Comparison of ENCODE assay signal across 8 cellular contexts in genomic region chr20:62651285-62652021, GRCh38. TPM values are rescaled to one million over a fixed set of nuclear protein-coding genes. Genes with fewer than 3 reads are reported as not detected.
A peak's percentile ranks its signal among the peaks of the same experiment; 100 is the strongest.
DNase-seq lines count a peak whose midpoint lies in the region; ATAC-seq and TF ChIP-seq lines count a peak whose summit lies in the region.

No MANE protein-coding gene starts in this region.

- peak overlapping the region; percentile 9 for H3K4me3 ChIP-seq in OCI-LY1 (ENCODE audit: low read depth, low read length, poor library complexity, severe bottlenecking)

- intact Hi-C loops in left ventricle myocardium superior (cut with micrococcal nuclease), result no loop called here

- peak overlapping the region; percentile 48 for H3K4me2 ChIP-seq in OCI-LY1 (ENCODE audit: low read length)

- peak; percentile 49 for ATAC-seq in GM18858 (IDR thresholded peaks at IDR 0.05; ENCODE audit: unreplicated experiment)
- ATAC-seq in HG02970 (IDR thresholded peaks at IDR 0.05; ENCODE audit: low FRiP score, unreplicated experiment), result peak; percentile 48
- peak; percentile 3 for ATAC-seq in left ventricle myocardium superior

- no peaks in the 10 kb centered on the region for H3K79me2 ChIP-seq in OCI-LY1 (ENCODE audit: insufficient read depth, low read length)

- peaks cover 13% of the 10 kb centered on the region; the same call in 1 of the 2 replicates for H3K27me3 ChIP-seq in OCI-LY1 (ENCODE audit: insufficient read depth, low read length)

- TF ChIP-seq CTCF in OCI-LY1 (IDR thresholded peaks at IDR 0.05; ENCODE audit: low read length), result no peak

- H3K36me3 ChIP-seq in OCI-LY1 (ENCODE audit: insufficient read depth, low read length), result no peaks in the 10 kb centered on the region

- peak; percentile 64 to 72 for DNase-seq in activated T-helper 1 cell treated with anti-CD3 and anti-CD28 coated beads, Interleukin-2, amount 50 U/mL, for 16 hours (ENCODE audit: low read depth in 1 of 2, low spot score in 1 of 2)
- DNase-seq in left ventricle myocardium superior, result peak; percentile 74
- DNase-seq in stimulated activated CD4-positive, alpha-beta T cell treated with anti-CD3 and anti-CD28 coated beads, Interleukin-2, amount 100 ng/mL, for 48 hours, result peak; percentile 53 to 55
- no peak for DNase-seq in iPS-NIHi11 (ENCODE audit: low spot score)
- DNase-seq in hepatic stellate cell (ENCODE audit: low spot score), result no peak

- no peak overlapping the region for H3K9ac ChIP-seq in OCI-LY1 (ENCODE audit: low read length)

- H3F3A ChIP-seq in OCI-LY1 (ENCODE audit: insufficient read depth, low read length), result no peaks in the 10 kb centered on the region

- H3K9me2 ChIP-seq in OCI-LY1 (ENCODE audit: low read depth, low read length), result no peaks in the 10 kb centered on the region

- H3K27ac ChIP-seq in OCI-LY1 (ENCODE audit: low read depth, low read length, poor library complexity, severe bottlenecking), result peak overlapping the region; percentile 18

- no peaks in the 10 kb centered on the region for H3K9me3 ChIP-seq in OCI-LY1 (ENCODE audit: low read length)

- H4K20me1 ChIP-seq in OCI-LY1 (ENCODE audit: insufficient read depth, low read length), result no peaks in the 10 kb centered on the region

- peaks cover 16% of the 10 kb centered on the region for H3K4me1 ChIP-seq in OCI-LY1 (ENCODE audit: insufficient read depth, low read length, severe bottlenecking)

- H2AFZ ChIP-seq in OCI-LY1 (ENCODE audit: low read length), result no peak overlapping the region

RNA-seq across cellular contexts. Expression of gene SLCO4A1, which starts 9.2 kb away (rescaled TPM):
- 9.4 TPM for total RNA-seq in left ventricle myocardium superior

RNA-seq across cellular contexts. Expression of gene NTSR1, which starts 57.2 kb away (rescaled TPM):
- total RNA-seq in left ventricle myocardium superior, result not detected

Comparison
In these comparisons a context has a peak if more than half of its experiments do, and no peak if none do; other contexts are left out.
1. DNase-seq: peak in activated T-helper 1 cell treated with anti-CD3 and anti-CD28 coated beads, Interleukin-2, amount 50 U/mL, for 16 hours (2 of 2), left ventricle myocardium superior (single experiment) and stimulated activated CD4-positive, alpha-beta T cell treated with anti-CD3 and anti-CD28 coated beads, Interleukin-2, amount 100 ng/mL, for 48 hours (2 of 2); none in iPS-NIHi11 (single experiment) and hepatic stellate cell (single experiment).
2. Peak in every context shown above with its lines, with median percentiles within 50 percentile points of each other: ATAC-seq.